15 cellular contexts compared by ENCODE assay signal in the genomic region with DNA sequence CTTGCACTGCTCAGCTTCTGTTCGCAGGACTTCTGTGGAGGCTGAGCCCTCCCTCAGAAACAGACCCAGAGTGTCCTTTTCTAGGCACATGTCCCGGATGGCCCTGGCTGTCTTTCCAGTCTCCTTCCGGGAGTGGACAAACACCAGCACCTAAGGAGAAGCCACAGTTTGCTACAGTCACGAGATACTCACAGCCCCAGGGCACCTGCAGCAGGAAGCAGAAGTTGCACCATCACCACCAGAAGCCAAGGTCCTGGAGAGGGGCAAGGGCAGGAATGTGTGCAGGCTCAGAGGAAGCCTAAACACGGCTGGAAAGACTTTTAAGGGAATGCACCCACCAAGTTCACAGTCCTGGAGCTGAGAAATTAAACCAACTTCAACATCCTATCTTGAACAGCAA. TPM values are rescaled to one million over a fixed set of nuclear protein-coding genes. Genes with fewer than 3 reads are reported as not detected.
DNase-seq lines count a peak whose midpoint lies in the region; ATAC-seq, FAIRE-seq and TF ChIP-seq lines count a peak whose summit lies in the region.
"Had no signal": no experiment of that assay in that cellular context is flagged by ENCODE, and none has a peak within 500 bp of the region (broad histone marks: within the 10 kb centered on the region; RNA-seq: fewer than 3 reads in every experiment).

No MANE protein-coding gene starts in this region.

- intact Hi-C loops in HepG2 (cut with micrococcal nuclease; ENCODE audit: unreplicated experiment) = no loop called here
- intact Hi-C loops in right lobe of liver (cut with DNase I) = no loop called here
- intact Hi-C loops in thyroid gland (cut with DNase I) = no loop called here

- H4K20me1 ChIP-seq in HepG2 (ENCODE audit: insufficient read depth, low read length) = no peaks in the 10 kb centered on the region

- DNase-seq in HepG2 (ENCODE audit: low spot score) (no peak), right lobe of liver (no peak), fibroblast of villous mesenchyme (ENCODE audit: low read depth) (peak; percentile 11), thyroid gland (no peak), NCI-H1105 (lab: John Stamatoyannopoulos, UW) (no peak)
- no peak for DNase-seq in activated naive CD4-positive, alpha-beta T cell treated with Interleukin-2 at 50 U/mL for 16 hours
- DNase-seq: ACHN; CD4-positive, CD25-positive, alpha-beta regulatory T cell; DMS53; GM23248 had no signal

- POLR2A ChIA-PET in HepG2 (lab: Yijun Ruan, JAX) = interaction anchor here (1.0 to 1.6 kb wide), 2 partner anchors 14 to 18 kb away, joined by 4 read pairs; a partner anchor contains a TSS

- H3K9ac ChIP-seq in HepG2 (ENCODE audit: insufficient read depth, low read depth, low read length) = no peak overlapping the region
- H3K9ac ChIP-seq: BLaER1 treated with 17β-estradiol and CSF1 and Interleukin-3, amounts not matched to agents 10 nM and 100 nM; GM23248 had no signal

- in situ Hi-C loops in HepG2 (cut with HindIII; ENCODE audit: extremely low pct_ligation_motif_present, low pct_unique_long_range_greater_than_20kb) = no loop called here

- ATAC-seq in HepG2 (no peak), right lobe of liver (no peak)
- ATAC-seq: HCT116 had no signal

- H3K79me2 ChIP-seq in HepG2 (ENCODE audit: insufficient read depth, low read length) = no peaks in the 10 kb centered on the region

- TF ChIP-seq RAD21 in HepG2 (CRISPR knock-in tag; IDR thresholded peaks at IDR 0.05) = no peak

- no peak for TF ChIP-seq CTCF in HepG2 (CRISPR knock-in tag; IDR thresholded peaks at IDR 0.05)
- no peak for TF ChIP-seq CTCF in right lobe of liver (IDR thresholded peaks at IDR 0.05)
- TF ChIP-seq CTCF in fibroblast of villous mesenchyme (IDR thresholded peaks at IDR 0.05; ENCODE audit: insufficient read depth, low read depth, low read length) = no peak
- no peak for TF ChIP-seq CTCF in thyroid gland (IDR thresholded peaks at IDR 0.05)

- H3K4me1 ChIP-seq in HepG2 (ENCODE audit: insufficient read depth, low read length) = no peaks in the 10 kb centered on the region
- peaks cover 0 to 17% (median 3%) of the 10 kb centered on the region in 4 donors for H3K4me1 ChIP-seq in right lobe of liver
- H3K4me1 ChIP-seq in thyroid gland = no peaks in the 10 kb centered on the region
- H3K4me1 ChIP-seq: BLaER1 treated with 17β-estradiol and CSF1 and Interleukin-3, amounts not matched to agents 10 nM and 100 nM had no signal

- no peak overlapping the region for H3K27ac ChIP-seq in HepG2 (ENCODE audit: extremely low read length, insufficient read depth, low read length)
- no peak overlapping the region for H3K27ac ChIP-seq in right lobe of liver
- H3K27ac ChIP-seq in thyroid gland = no peak overlapping the region
- H3K27ac ChIP-seq: BLaER1 treated with 17β-estradiol and CSF1 and Interleukin-3, amounts not matched to agents 10 nM and 100 nM; GM23248 had no signal

- no peak overlapping the region for H2AFZ ChIP-seq in HepG2 (ENCODE audit: low read length)
- H2AFZ ChIP-seq: GM23248 had no signal

- no TSS peak for BruUV-seq in HepG2 (replicated peaks; lab: Mats Ljungman, UMichigan)

- H3K9me3 ChIP-seq in HepG2 (ENCODE audit: low read length) (no peaks in the 10 kb centered on the region), right lobe of liver (no peaks in the 10 kb centered on the region), thyroid gland (no peaks in the 10 kb centered on the region)
- H3K9me3 ChIP-seq: BLaER1 treated with 17β-estradiol and CSF1 and Interleukin-3, amounts not matched to agents 10 nM and 100 nM had no signal

- H3K4me2 ChIP-seq in HepG2 (ENCODE audit: low read depth, low read length) = no peak overlapping the region
- H3K4me2 ChIP-seq: BLaER1 treated with 17β-estradiol and CSF1 and Interleukin-3, amounts not matched to agents 10 nM and 100 nM had no signal

- no peak overlapping the region for H3K4me3 ChIP-seq in HepG2 (replicated peaks in 1 of 3; ENCODE audit: insufficient read depth in 1 of 3, low read depth in 2 of 3, low read length in 3 of 3)
- H3K4me3 ChIP-seq in right lobe of liver = no peak overlapping the region
- H3K4me3 ChIP-seq in fibroblast of villous mesenchyme (ENCODE audit: low read depth, low read length) = no peak overlapping the region
- H3K4me3 ChIP-seq in thyroid gland (replicated peaks in 1 of 3) = no peak overlapping the region
- H3K4me3 ChIP-seq: BLaER1 treated with 17β-estradiol and CSF1 and Interleukin-3, amounts not matched to agents 10 nM and 100 nM; GM23248 had no signal

- H3K27me3 ChIP-seq in HepG2 (ENCODE audit: control insufficient read depth in 1 of 2, insufficient read depth in 2 of 2, low read length in 2 of 2) (no peaks in the 10 kb centered on the region), right lobe of liver (no peaks in the 10 kb centered on the region), thyroid gland (no peaks in the 10 kb centered on the region)
- H3K27me3 ChIP-seq: BLaER1 treated with 17β-estradiol and CSF1 and Interleukin-3, amounts not matched to agents 10 nM and 100 nM had no signal

- peaks cover 73 to 98% of the 10 kb centered on the region in 2 experiments for H3K36me3 ChIP-seq in HepG2 (replicated peaks in 1 of 2; ENCODE audit: control insufficient read depth in 1 of 2, insufficient read depth in 2 of 2, low read length in 2 of 2)
- peaks cover 15 to 99% (median 68%) of the 10 kb centered on the region in 4 donors for H3K36me3 ChIP-seq in right lobe of liver
- H3K36me3 ChIP-seq in thyroid gland = peaks cover 90 to 100% of the 10 kb centered on the region in 2 donors

- CTCF ChIA-PET in HepG2 (lab: Yijun Ruan, JAX; ENCODE audit: low intra/inter-chr PET ratio, low total read pairs) = no interaction called here

- 98% methylated on average over 4 of the region's 5 CpGs for WGBS in HepG2 (ENCODE audit: low lambda C conversion rate)
- WGBS in right lobe of liver (ENCODE audit: insufficient coverage, low coverage, low lambda C conversion rate, missing lambda C conversion rate) = 100% methylated on average over 1 of the region's 5 CpGs
- 91 to 93% methylated on average over 5 of the region's 5 CpGs for WGBS in thyroid gland, 2 donors

- TF ChIP-seq EP300 in HepG2 (IDR thresholded peaks at IDR 0.05; ENCODE audit: low read depth in 2 of 2, low read length in 2 of 2) (no peak), HepG2 (CRISPR knock-in tag; IDR thresholded peaks at IDR 0.05; ENCODE audit: borderline replicate concordance) (no peak)

- no peak for TF ChIP-seq POLR2A in HepG2 (IDR thresholded peaks at IDR 0.05; ENCODE audit: insufficient read depth in 1 of 2, low read depth in 2 of 2, low read length in 2 of 2)
- no peak for TF ChIP-seq POLR2A in right lobe of liver (IDR thresholded peaks at IDR 0.05)
- no peak for TF ChIP-seq POLR2A in thyroid gland (IDR thresholded peaks at IDR 0.05)

- FAIRE-seq in HepG2 (lab: Jason Lieb, UNC) = no peak
- FAIRE-seq: H54 had no signal

RNA-seq across cellular contexts. Expression of a gene that starts 13.6 kb away (rescaled TPM):
- total RNA-seq in HepG2 (2016; rRNA removed; fragmentation: Illumina TruSeq; extraction: Trizol) (99.0 and 163 TPM in 2 replicates), right lobe of liver (10 to 100 TPM; 43.6 to 52.5 (median 46.8) TPM), fibroblast of villous mesenchyme (39.6 and 39.7 TPM in 2 replicates), thyroid gland (100 to 1,000 TPM in 3 of 4 donors, 10 to 100 TPM in 1; 85.3 to 123 (median 104) TPM)
- total RNA-seq in HepG2 (2016; cell fraction: cytosol; rRNA removed; fragmentation: Illumina TruSeq; extraction: Trizol; ENCODE audit: low read depth) = 47.2 and 52.9 TPM in 2 replicates
- 96.1 and 157 TPM in 2 replicates for total RNA-seq in HepG2 (2016; cell fraction: insoluble cytoplasmic fraction; rRNA removed; fragmentation: Illumina TruSeq; extraction: Trizol)
- 38.5 and 38.9 TPM in 2 replicates for total RNA-seq in HepG2 (2016; cell fraction: membrane; rRNA removed; fragmentation: Illumina TruSeq; extraction: Trizol)
- total RNA-seq in HepG2 (2016; cell fraction: nucleus; rRNA removed; fragmentation: Illumina TruSeq; extraction: Trizol) = 100 and 111 TPM in 2 replicates
- polyA plus RNA-seq in HepG2 (2011; rRNA removed) = 228 and 232 TPM in 2 replicates
- polyA plus RNA-seq in HepG2 (2011; cell fraction: cytosol; rRNA removed) = 208 and 241 TPM in 2 replicates
- polyA plus RNA-seq in HepG2 (2011; cell fraction: nucleus; rRNA removed) = 356 and 374 TPM in 2 replicates
- 140 and 148 TPM in 2 replicates for polyA plus RNA-seq in HepG2 (2012)
- 7.3 and 8.8 TPM in 2 replicates for polyA plus RNA-seq in HepG2 (2016; cell fraction: cytosol; fragmentation: Illumina TruSeq; extraction: Trizol; ENCODE audit: low read depth)
- 181 and 193 TPM in 2 replicates for polyA plus RNA-seq in HepG2 (2016; cell fraction: insoluble cytoplasmic fraction; fragmentation: Illumina TruSeq; extraction: Trizol; ENCODE audit: low read depth)
- 14.0 and 16.1 TPM in 2 replicates for polyA plus RNA-seq in HepG2 (2016; cell fraction: membrane; fragmentation: Illumina TruSeq; extraction: Trizol; ENCODE audit: low read depth)
- 219 and 234 TPM in 2 replicates for polyA plus RNA-seq in HepG2 (2016; cell fraction: nucleus; fragmentation: Illumina TruSeq; extraction: Trizol; ENCODE audit: insufficient read depth, low read depth)
- polyA minus RNA-seq in HepG2 (2011; rRNA and poly(A)+ RNA removed; ENCODE audit: low replicate concordance) = 554 and 704 TPM in 2 replicates
- polyA minus RNA-seq in HepG2 (2011; cell fraction: cytosol; rRNA and poly(A)+ RNA removed) = 179 and 186 TPM in 2 replicates
- 151 and 182 TPM in 2 replicates for polyA minus RNA-seq in HepG2 (2011; cell fraction: nucleus; rRNA and poly(A)+ RNA removed)

RNA-seq across cellular contexts. Expression of a gene that starts 25.7 kb away (rescaled TPM):
- total RNA-seq in HepG2 (2016; rRNA removed; fragmentation: Illumina TruSeq; extraction: Trizol) = 99.3 and 118 TPM in 2 replicates
- 14.9 and 15.6 TPM in 2 replicates for total RNA-seq in HepG2 (2016; cell fraction: cytosol; rRNA removed; fragmentation: Illumina TruSeq; extraction: Trizol; ENCODE audit: low read depth)
- total RNA-seq in HepG2 (2016; cell fraction: insoluble cytoplasmic fraction; rRNA removed; fragmentation: Illumina TruSeq; extraction: Trizol) = 102 and 121 TPM in 2 replicates
- total RNA-seq in HepG2 (2016; cell fraction: membrane; rRNA removed; fragmentation: Illumina TruSeq; extraction: Trizol) = 38.1 and 39.7 TPM in 2 replicates
- 61.9 and 65.1 TPM in 2 replicates for total RNA-seq in HepG2 (2016; cell fraction: nucleus; rRNA removed; fragmentation: Illumina TruSeq; extraction: Trizol)
- polyA plus RNA-seq in HepG2 (2011; rRNA removed) = 109 and 120 TPM in 2 replicates
- polyA plus RNA-seq in HepG2 (2011; cell fraction: cytosol; rRNA removed) = 120 and 159 TPM in 2 replicates
- 110 and 111 TPM in 2 replicates for polyA plus RNA-seq in HepG2 (2011; cell fraction: nucleus; rRNA removed)
- polyA plus RNA-seq in HepG2 (2012) = 69.5 and 70.0 TPM in 2 replicates
- polyA plus RNA-seq in HepG2 (2016; cell fraction: cytosol; fragmentation: Illumina TruSeq; extraction: Trizol; ENCODE audit: low read depth) = 16.2 and 16.4 TPM in 2 replicates
- polyA plus RNA-seq in HepG2 (2016; cell fraction: insoluble cytoplasmic fraction; fragmentation: Illumina TruSeq; extraction: Trizol; ENCODE audit: low read depth) = 117 and 126 TPM in 2 replicates
- polyA plus RNA-seq in HepG2 (2016; cell fraction: membrane; fragmentation: Illumina TruSeq; extraction: Trizol; ENCODE audit: low read depth) = 29.3 and 29.6 TPM in 2 replicates
- polyA plus RNA-seq in HepG2 (2016; cell fraction: nucleus; fragmentation: Illumina TruSeq; extraction: Trizol; ENCODE audit: insufficient read depth, low read depth) = 148 and 152 TPM in 2 replicates
- polyA minus RNA-seq in HepG2 (2011; rRNA and poly(A)+ RNA removed; ENCODE audit: low replicate concordance) = 225 and 243 TPM in 2 replicates
- 65.5 and 66.8 TPM in 2 replicates for polyA minus RNA-seq in HepG2 (2011; cell fraction: cytosol; rRNA and poly(A)+ RNA removed)
- polyA minus RNA-seq in HepG2 (2011; cell fraction: nucleus; rRNA and poly(A)+ RNA removed) = 49.4 and 55.6 TPM in 2 replicates
- total RNA-seq in right lobe of liver = 10 to 100 TPM; 39.8 to 80.3 (median 45.0) TPM
- total RNA-seq in fibroblast of villous mesenchyme = 93.7 and 108 TPM in 2 replicates
- 100 to 1,000 TPM in 3 of 4 donors, 10 to 100 TPM in 1; 83.8 to 149 (median 119) TPM for total RNA-seq in thyroid gland

RNA-seq across cellular contexts. Expression of a gene that starts 26.0 kb away (rescaled TPM):
- total RNA-seq in HepG2 (2016; rRNA removed; fragmentation: Illumina TruSeq; extraction: Trizol) (15.7 and 21.5 TPM in 2 replicates), right lobe of liver (10 to 100 TPM; 28.3 to 42.6 (median 32.8) TPM), fibroblast of villous mesenchyme (27.2 and 29.6 TPM in 2 replicates), thyroid gland (10 to 100 TPM; 45.7 to 53.6 (median 48.7) TPM)
- 1.6 and 1.7 TPM in 2 replicates for total RNA-seq in HepG2 (2016; cell fraction: cytosol; rRNA removed; fragmentation: Illumina TruSeq; extraction: Trizol; ENCODE audit: low read depth)
- 13.2 and 21.0 TPM in 2 replicates for total RNA-seq in HepG2 (2016; cell fraction: insoluble cytoplasmic fraction; rRNA removed; fragmentation: Illumina TruSeq; extraction: Trizol)
- 7.2 and 9.0 TPM in 2 replicates for total RNA-seq in HepG2 (2016; cell fraction: membrane; rRNA removed; fragmentation: Illumina TruSeq; extraction: Trizol)
- 18.7 and 20.0 TPM in 2 replicates for total RNA-seq in HepG2 (2016; cell fraction: nucleus; rRNA removed; fragmentation: Illumina TruSeq; extraction: Trizol)
- polyA plus RNA-seq in HepG2 (2011; rRNA removed) = 33.9 and 45.2 TPM in 2 replicates
- polyA plus RNA-seq in HepG2 (2011; cell fraction: cytosol; rRNA removed) = 24.6 and 25.3 TPM in 2 replicates
- 23.8 and 26.6 TPM in 2 replicates for polyA plus RNA-seq in HepG2 (2011; cell fraction: nucleus; rRNA removed)
- 18.5 and 22.4 TPM in 2 replicates for polyA plus RNA-seq in HepG2 (2012)
- 1.5 and 1.9 TPM in 2 replicates for polyA plus RNA-seq in HepG2 (2016; cell fraction: cytosol; fragmentation: Illumina TruSeq; extraction: Trizol; ENCODE audit: low read depth)
- polyA plus RNA-seq in HepG2 (2016; cell fraction: insoluble cytoplasmic fraction; fragmentation: Illumina TruSeq; extraction: Trizol; ENCODE audit: low read depth) = 13.9 and 16.7 TPM in 2 replicates
- polyA plus RNA-seq in HepG2 (2016; cell fraction: membrane; fragmentation: Illumina TruSeq; extraction: Trizol; ENCODE audit: low read depth) = 5.0 and 5.8 TPM in 2 replicates
- 26.4 and 31.8 TPM in 2 replicates for polyA plus RNA-seq in HepG2 (2016; cell fraction: nucleus; fragmentation: Illumina TruSeq; extraction: Trizol; ENCODE audit: insufficient read depth, low read depth)
- polyA minus RNA-seq in HepG2 (2011; rRNA and poly(A)+ RNA removed; ENCODE audit: low replicate concordance) = 75.3 and 118 TPM in 2 replicates
- polyA minus RNA-seq in HepG2 (2011; cell fraction: cytosol; rRNA and poly(A)+ RNA removed) = 16.4 and 21.8 TPM in 2 replicates
- polyA minus RNA-seq in HepG2 (2011; cell fraction: nucleus; rRNA and poly(A)+ RNA removed) = 26.3 and 29.3 TPM in 2 replicates

RNA-seq across cellular contexts. Expression of a gene that starts 33.4 kb away (rescaled TPM):
- 8.7 and 11.7 TPM in 2 replicates for total RNA-seq in HepG2 (2016; rRNA removed; fragmentation: Illumina TruSeq; extraction: Trizol)
- total RNA-seq in HepG2 (2016; cell fraction: cytosol; rRNA removed; fragmentation: Illumina TruSeq; extraction: Trizol; ENCODE audit: low read depth) = 1.8 TPM in 2 replicates
- 9.0 and 10.8 TPM in 2 replicates for total RNA-seq in HepG2 (2016; cell fraction: insoluble cytoplasmic fraction; rRNA removed; fragmentation: Illumina TruSeq; extraction: Trizol)
- total RNA-seq in HepG2 (2016; cell fraction: membrane; rRNA removed; fragmentation: Illumina TruSeq; extraction: Trizol) = 6.8 and 7.2 TPM in 2 replicates
- total RNA-seq in HepG2 (2016; cell fraction: nucleus; rRNA removed; fragmentation: Illumina TruSeq; extraction: Trizol) = 7.6 and 9.0 TPM in 2 replicates
- polyA plus RNA-seq in HepG2 (2011; rRNA removed) = 4.3 and 6.3 TPM in 2 replicates
- 5.1 and 5.4 TPM in 2 replicates for polyA plus RNA-seq in HepG2 (2011; cell fraction: cytosol; rRNA removed)
- 4.6 and 5.3 TPM in 2 replicates for polyA plus RNA-seq in HepG2 (2011; cell fraction: nucleus; rRNA removed)
- polyA plus RNA-seq in HepG2 (2012) = 7.4 and 9.8 TPM in 2 replicates
- 1.3 and 2.7 TPM in 2 replicates for polyA plus RNA-seq in HepG2 (2016; cell fraction: cytosol; fragmentation: Illumina TruSeq; extraction: Trizol; ENCODE audit: low read depth)
- 6.6 and 6.7 TPM in 2 replicates for polyA plus RNA-seq in HepG2 (2016; cell fraction: insoluble cytoplasmic fraction; fragmentation: Illumina TruSeq; extraction: Trizol; ENCODE audit: low read depth)
- polyA plus RNA-seq in HepG2 (2016; cell fraction: membrane; fragmentation: Illumina TruSeq; extraction: Trizol; ENCODE audit: low read depth) = 2.8 and 3.9 TPM in 2 replicates
- 11.2 and 11.5 TPM in 2 replicates for polyA plus RNA-seq in HepG2 (2016; cell fraction: nucleus; fragmentation: Illumina TruSeq; extraction: Trizol; ENCODE audit: insufficient read depth, low read depth)
- 0.16 and 9.3 TPM in 2 replicates for polyA minus RNA-seq in HepG2 (2011; rRNA and poly(A)+ RNA removed; ENCODE audit: low replicate concordance)
- 3.9 and 4.1 TPM in 2 replicates for polyA minus RNA-seq in HepG2 (2011; cell fraction: cytosol; rRNA and poly(A)+ RNA removed)
- 2.7 TPM in 2 replicates for polyA minus RNA-seq in HepG2 (2011; cell fraction: nucleus; rRNA and poly(A)+ RNA removed)
- total RNA-seq in right lobe of liver = 1 to 10 TPM in 1 of 6 experiments, under 1 TPM in 5; 0.15 to 1.2 (median 0.24) TPM
- total RNA-seq in fibroblast of villous mesenchyme = 3.2 and 5.2 TPM in 2 replicates
- 1 to 10 TPM in 1 of 4 donors, under 1 TPM in 2, not detected in 1; 0.63 to 1.7 (median 0.75) TPM for total RNA-seq in thyroid gland
- total RNA-seq: A172, HT-29 had no signal

RNA-seq across cellular contexts. Expression of a gene that starts 43.8 kb away (rescaled TPM):
- total RNA-seq in HepG2 (2016; rRNA removed; fragmentation: Illumina TruSeq; extraction: Trizol) = 48.8 and 66.9 TPM in 2 replicates
- 17.2 and 17.9 TPM in 2 replicates for total RNA-seq in HepG2 (2016; cell fraction: cytosol; rRNA removed; fragmentation: Illumina TruSeq; extraction: Trizol; ENCODE audit: low read depth)
- 51.2 and 65.6 TPM in 2 replicates for total RNA-seq in HepG2 (2016; cell fraction: insoluble cytoplasmic fraction; rRNA removed; fragmentation: Illumina TruSeq; extraction: Trizol)
- 23.8 and 28.9 TPM in 2 replicates for total RNA-seq in HepG2 (2016; cell fraction: membrane; rRNA removed; fragmentation: Illumina TruSeq; extraction: Trizol)
- 27.0 and 29.9 TPM in 2 replicates for total RNA-seq in HepG2 (2016; cell fraction: nucleus; rRNA removed; fragmentation: Illumina TruSeq; extraction: Trizol)
- polyA plus RNA-seq in HepG2 (2011; rRNA removed) = 13.5 and 22.8 TPM in 2 replicates
- polyA plus RNA-seq in HepG2 (2011; cell fraction: cytosol; rRNA removed) = 15.0 and 23.3 TPM in 2 replicates
- 9.2 and 13.0 TPM in 2 replicates for polyA plus RNA-seq in HepG2 (2011; cell fraction: nucleus; rRNA removed)
- polyA plus RNA-seq in HepG2 (2012) = 7.8 and 19.4 TPM in 2 replicates
- 3.3 and 5.6 TPM in 2 replicates for polyA plus RNA-seq in HepG2 (2016; cell fraction: cytosol; fragmentation: Illumina TruSeq; extraction: Trizol; ENCODE audit: low read depth)
- polyA plus RNA-seq in HepG2 (2016; cell fraction: insoluble cytoplasmic fraction; fragmentation: Illumina TruSeq; extraction: Trizol; ENCODE audit: low read depth) = 62.0 and 66.5 TPM in 2 replicates
- polyA plus RNA-seq in HepG2 (2016; cell fraction: membrane; fragmentation: Illumina TruSeq; extraction: Trizol; ENCODE audit: low read depth) = 9.1 and 10.8 TPM in 2 replicates
- 35.6 and 38.5 TPM in 2 replicates for polyA plus RNA-seq in HepG2 (2016; cell fraction: nucleus; fragmentation: Illumina TruSeq; extraction: Trizol; ENCODE audit: insufficient read depth, low read depth)
- 29.4 and 107 TPM in 2 replicates for polyA minus RNA-seq in HepG2 (2011; rRNA and poly(A)+ RNA removed; ENCODE audit: low replicate concordance)
- 12.9 and 17.8 TPM in 2 replicates for polyA minus RNA-seq in HepG2 (2011; cell fraction: cytosol; rRNA and poly(A)+ RNA removed)
- 9.4 and 16.4 TPM in 2 replicates for polyA minus RNA-seq in HepG2 (2011; cell fraction: nucleus; rRNA and poly(A)+ RNA removed)
- total RNA-seq in right lobe of liver = 1 to 10 TPM in 2 of 6 experiments, under 1 TPM in 4; 0.24 to 1.6 (median 0.72) TPM
- 7.4 and 13.0 TPM in 2 replicates for total RNA-seq in fibroblast of villous mesenchyme
- 1 to 10 TPM in 1 of 4 donors, under 1 TPM in 3; 0.46 to 1.7 (median 0.89) TPM for total RNA-seq in thyroid gland
